Comparison of ENCODE assay signal across 8 cellular contexts in the genomic region with DNA sequence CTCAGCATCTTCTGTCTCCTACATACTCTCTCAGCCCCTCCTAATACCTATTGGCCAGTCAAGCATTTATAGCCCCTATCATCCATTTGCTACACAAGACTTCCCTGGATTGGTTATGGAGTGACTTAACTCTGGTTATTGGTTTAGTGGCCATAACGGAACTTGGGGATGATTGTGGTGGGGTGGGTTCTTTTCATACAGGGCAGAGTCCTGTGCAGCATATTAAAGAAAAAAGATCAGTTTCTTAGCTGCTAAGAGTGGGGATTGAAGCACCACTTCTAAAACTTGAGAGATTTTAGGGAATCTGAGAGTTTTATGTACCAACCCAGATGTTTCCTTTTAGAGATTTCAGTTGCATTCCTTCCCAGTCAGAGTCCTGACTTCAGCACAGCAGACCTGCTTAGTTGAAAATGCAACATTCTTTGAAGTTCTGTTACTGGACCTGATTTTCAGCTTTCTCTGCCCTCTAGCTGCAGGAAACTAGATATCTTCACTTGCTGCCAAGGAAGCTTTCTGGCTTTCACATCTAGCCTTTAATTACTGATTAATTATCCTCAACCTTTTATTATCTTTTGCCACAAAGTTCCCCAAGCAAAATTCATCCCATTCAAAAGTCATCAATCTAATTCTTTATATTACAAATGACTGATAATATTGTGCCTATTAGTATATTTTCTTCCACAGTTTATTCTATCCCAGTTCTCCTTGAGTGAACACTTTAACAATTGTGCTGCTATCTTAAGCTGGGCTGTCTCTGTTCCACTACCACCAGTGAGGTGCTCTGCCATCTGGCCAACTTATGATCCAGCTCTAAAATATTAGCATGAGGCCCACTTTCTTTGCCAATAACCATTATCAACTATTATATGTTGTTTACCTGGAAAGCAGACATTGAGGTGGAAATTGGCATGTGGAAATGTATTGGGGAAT.
A peak's percentile ranks its signal among the peaks of the same experiment; 100 is the strongest.
DNase-seq lines count a peak whose midpoint lies in the region; ATAC-seq lines count a peak whose summit lies in the region.

No MANE protein-coding gene starts in this region.

- no peak for DNase-seq in Right ventricle myocardium inferior (ENCODE audit: missing footprints)
- no peak for DNase-seq in cardiac septum (ENCODE audit: low spot score)
- DNase-seq in NCI-H82 (lab: John Stamatoyannopoulos, UW): peak; percentile 31
- DNase-seq in glomerular visceral epithelial cell (ENCODE audit: extremely low spot score): peak; percentile 23
- DNase-seq in superior temporal gyrus (ENCODE audit: extremely low spot score): peak; percentile 86
- DNase-seq in SK-N-DZ (ENCODE audit: low spot score): no peak
- DNase-seq in effector CD4-positive, alpha-beta T cell: no peak
- DNase-seq in activated CD4-positive, CD25-positive, alpha-beta regulatory T cell treated with anti-CD3 and anti-CD28 coated beads, Interleukin-2, amount 50 U/mL, for 72 hours: no peak

- ATAC-seq in Right ventricle myocardium inferior: peak; percentile 44

- intact Hi-C loops in Right ventricle myocardium inferior (cut with DNase I) (no loop called here), cardiac septum (cut with DNase I) (no loop called here)

Comparison
In these comparisons a context has a peak if more than half of its experiments do, and no peak if none do; other contexts are left out.
1. DNase-seq: peak in NCI-H82 (single experiment), glomerular visceral epithelial cell (single experiment) and superior temporal gyrus (single experiment); none in Right ventricle myocardium inferior (single experiment), cardiac septum (single experiment), SK-N-DZ (single experiment), effector CD4-positive, alpha-beta T cell (single experiment) and activated CD4-positive, CD25-positive, alpha-beta regulatory T cell treated with anti-CD3 and anti-CD28 coated beads, Interleukin-2, amount 50 U/mL, for 72 hours (single experiment).